1 cellular context compared by ENCODE assay signal in the genomic region with DNA sequence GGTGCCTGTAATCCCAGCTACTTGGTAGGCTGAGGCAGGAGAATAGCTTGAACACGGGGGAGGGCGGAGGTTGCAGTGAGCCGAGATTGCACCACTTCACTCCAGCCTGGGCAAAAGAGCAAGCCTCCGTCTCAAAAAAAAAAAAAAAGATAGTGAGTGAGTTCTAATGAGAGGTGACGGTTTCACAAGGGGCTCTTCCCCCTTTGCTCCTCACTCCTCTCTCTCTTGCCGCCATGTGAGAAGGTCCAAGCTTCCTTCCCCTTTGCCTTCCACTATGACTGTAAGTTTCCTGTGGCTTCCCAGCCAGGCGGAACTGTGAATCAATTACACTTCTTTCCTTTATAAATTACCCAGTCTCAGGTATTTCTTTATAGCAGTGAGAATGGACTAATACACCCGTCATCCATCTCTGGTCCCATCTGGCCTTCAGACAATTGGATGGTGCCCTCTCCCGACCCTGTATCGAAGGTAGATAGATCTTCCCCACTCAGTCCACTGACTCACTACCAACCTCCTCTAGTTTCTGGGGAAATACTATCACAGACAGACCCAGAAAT.
TF ChIP-seq lines count a peak whose summit lies in the region.

No MANE protein-coding gene starts in this region.

TF ChIP-seq in HepG2, 621 proteins besides CTCF, POLR2A, EP300 and RAD21:
- no peak for TF ChIP-seq ZNF326 (CRISPR knock-in tag; IDR thresholded peaks at IDR 0.05; ENCODE audit: borderline replicate concordance)
- TF ChIP-seq, protein P1, sequence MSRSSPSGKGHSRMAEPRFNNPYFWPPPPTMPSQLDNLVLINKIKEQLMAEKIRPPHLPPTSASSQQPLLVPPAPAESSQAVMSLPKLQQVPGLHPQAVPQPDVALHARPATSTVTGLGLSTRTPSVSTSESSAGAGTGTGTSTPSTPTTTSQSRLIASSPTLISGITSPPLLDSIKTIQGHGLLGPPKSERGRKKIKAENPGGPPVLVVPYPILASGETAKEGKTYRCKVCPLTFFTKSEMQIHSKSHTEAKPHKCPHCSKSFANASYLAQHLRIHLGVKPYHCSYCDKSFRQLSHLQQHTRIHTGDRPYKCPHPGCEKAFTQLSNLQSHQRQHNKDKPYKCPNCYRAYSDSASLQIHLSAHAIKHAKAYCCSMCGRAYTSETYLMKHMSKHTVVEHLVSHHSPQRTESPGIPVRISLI (CRISPR knock-in tag; IDR thresholded peaks at IDR 0.05; ENCODE audit: borderline replicate concordance), result no peak
